In genomic region chr14:104216457-104216856, GRCh38 we compare ENCODE assay signal across 18 cellular contexts.
DNase-seq lines count a peak whose midpoint lies in the region; ATAC-seq, FAIRE-seq and TF ChIP-seq lines count a peak whose summit lies in the region.
"Had no signal": no experiment of that assay in that cellular context is flagged by ENCODE, and none has a peak within 500 bp of the region (broad histone marks: within the 10 kb centered on the region; RNA-seq: fewer than 3 reads in every experiment).

No MANE protein-coding gene starts in this region.

- 45% methylated on average over 11 of the region's 14 CpGs for WGBS in HepG2 (ENCODE audit: low lambda C conversion rate)
- WGBS in GM23248 (ENCODE audit: low coverage in 1 of 2, low lambda C conversion rate in 2 of 2, missing lambda C conversion rate in 2 of 2), 2 experiments: 43 to 53% methylated on average over 14 of the region's 14 CpGs

- no peak for TF ChIP-seq POLR2A in HepG2 (IDR thresholded peaks at IDR 0.05; ENCODE audit: insufficient read depth in 1 of 2, low read depth in 2 of 2, low read length in 2 of 2)

- H3K27ac Mint-ChIP-seq in nephron: peak overlapping the region in 2 of 3 experiments; percentile 53 to 59
- H3K27ac Mint-ChIP-seq: B cell; CD4-positive, alpha-beta T cell had no signal

- H3K79me2 ChIP-seq in HepG2 (ENCODE audit: insufficient read depth, low read length) (no peaks in the 10 kb centered on the region), GM23248 (ENCODE audit: insufficient read depth) (no peaks in the 10 kb centered on the region)

- FAIRE-seq in HepG2 (lab: Jason Lieb, UNC): no peak
- FAIRE-seq: A204.1, GM12878, GM18507, H54 had no signal

- ATAC-seq in left cardiac atrium (no peak), HepG2 (peak; percentile 49; the same call in 2 of the 3 replicates)
- ATAC-seq: GM12878, HCT116 had no signal

- TF ChIP-seq CTCF in left ventricle myocardium inferior (IDR thresholded peaks at IDR 0.05; ENCODE audit: borderline replicate concordance) (no peak), HepG2 (CRISPR knock-in tag; IDR thresholded peaks at IDR 0.05) (no peak), nephron (IDR thresholded peaks at IDR 0.05; ENCODE audit: unreplicated experiment in 3 of 3) (no peak)

- H3K4me3 Mint-ChIP-seq in nephron: no peak overlapping the region
- H3K4me3 Mint-ChIP-seq: B cell; CD4-positive, alpha-beta T cell had no signal

- H3K36me3 Mint-ChIP-seq in nephron (ENCODE audit: low read depth): no peaks in the 10 kb centered on the region

- H3K4me1 Mint-ChIP-seq in nephron: peaks cover 14% of the 10 kb centered on the region
- H3K4me1 Mint-ChIP-seq: B cell had no signal

- H3K36me3 ChIP-seq in left ventricle myocardium inferior (no peaks in the 10 kb centered on the region), HepG2 (replicated peaks in 1 of 2; ENCODE audit: control insufficient read depth in 1 of 2, insufficient read depth in 2 of 2, low read length in 2 of 2) (no peaks in the 10 kb centered on the region), GM23248 (ENCODE audit: low read depth) (no peaks in the 10 kb centered on the region)

- no peak for TF ChIP-seq EP300 in HepG2 (IDR thresholded peaks at IDR 0.05; ENCODE audit: low read depth in 2 of 2, low read length in 2 of 2)
- TF ChIP-seq EP300 in HepG2 (CRISPR knock-in tag; IDR thresholded peaks at IDR 0.05; ENCODE audit: borderline replicate concordance): no peak

- intact Hi-C loops in left ventricle myocardium inferior (cut with micrococcal nuclease) (no loop called here), left cardiac atrium (cut with DNase I) (no loop called here), HepG2 (cut with micrococcal nuclease; ENCODE audit: unreplicated experiment) (no loop called here)

- no peak overlapping the region for H2AFZ ChIP-seq in HepG2 (ENCODE audit: low read length)
- no peak overlapping the region for H2AFZ ChIP-seq in GM23248

- no peak overlapping the region for H3K27ac ChIP-seq in left ventricle myocardium inferior (replicated peaks)
- H3K27ac ChIP-seq in HepG2 (ENCODE audit: extremely low read length, insufficient read depth, low read length): no peak overlapping the region
- H3K27ac ChIP-seq in GM23248: no peak overlapping the region

- H3K27me3 ChIP-seq in left ventricle myocardium inferior (ENCODE audit: low read depth) (peaks cover 38% of the 10 kb centered on the region), HepG2 (ENCODE audit: control insufficient read depth in 1 of 2, insufficient read depth in 2 of 2, low read length in 2 of 2) (peaks cover 5 to 46% of the 10 kb centered on the region in 2 experiments; a peak in 4 of 5 replicates), GM23248 (replicated peaks; ENCODE audit: insufficient read depth) (no peaks in the 10 kb centered on the region)

- CTCF ChIA-PET in HepG2 (lab: Yijun Ruan, JAX; ENCODE audit: low intra/inter-chr PET ratio, low total read pairs): no interaction called here

- no peaks in the 10 kb centered on the region for H3F3A ChIP-seq in GM23248 (ENCODE audit: insufficient read depth)

- POLR2A ChIA-PET in HepG2 (lab: Yijun Ruan, JAX): no interaction called here

- in situ Hi-C loops in HepG2 (cut with HindIII; ENCODE audit: extremely low pct_ligation_motif_present, low pct_unique_long_range_greater_than_20kb): no loop called here
- in situ Hi-C loops in GM23248 (cut with MboI): no loop called here

- peak; percentile 9 for DNase-seq in left ventricle myocardium inferior
- DNase-seq in left cardiac atrium: no peak
- DNase-seq in HepG2 (ENCODE audit: low spot score): no peak
- DNase-seq in cortex of kidney (lab: John Stamatoyannopoulos, UW): no peak
- no peak for DNase-seq in GM23248
- no peak for DNase-seq in stimulated activated CD4-positive, alpha-beta T cell treated with anti-CD3 and anti-CD28 coated beads, Interleukin-15, amount 100 ng/mL, for 24 hours
- DNase-seq: C1 segment of cervical spinal cord; Calu3; CD4-positive, alpha-beta T cell; DMS 273 treated with DMSO at 0.1 percent for 48 hours; DMS79 had no signal

- H4K20me1 ChIP-seq in HepG2 (ENCODE audit: insufficient read depth, low read length): no peaks in the 10 kb centered on the region
- H4K20me1 ChIP-seq in GM23248 (ENCODE audit: insufficient read depth): no peaks in the 10 kb centered on the region

- H3K9me2 ChIP-seq in GM23248 (ENCODE audit: insufficient read depth): no peaks in the 10 kb centered on the region

- H3K4me3 ChIP-seq in left ventricle myocardium inferior (no peak overlapping the region), HepG2 (replicated peaks in 1 of 3; ENCODE audit: insufficient read depth in 1 of 3, low read depth in 2 of 3, low read length in 3 of 3) (no peak overlapping the region), GM23248 (no peak overlapping the region)
- H3K4me3 ChIP-seq: GM12878 had no signal

- H3K27me3 Mint-ChIP-seq in nephron (ENCODE audit: low read depth): peaks cover 42% of the 10 kb centered on the region

- no peaks in the 10 kb centered on the region for H3K9me3 ChIP-seq in left ventricle myocardium inferior (replicated peaks)
- H3K9me3 ChIP-seq in HepG2 (ENCODE audit: low read length): no peaks in the 10 kb centered on the region
- H3K9me3 ChIP-seq in GM23248 (ENCODE audit: low read depth): no peaks in the 10 kb centered on the region

- TF ChIP-seq RAD21 in HepG2 (CRISPR knock-in tag; IDR thresholded peaks at IDR 0.05): no peak

- no TSS peak for BruUV-seq in HepG2 (replicated peaks; lab: Mats Ljungman, UMichigan)

- no peaks in the 10 kb centered on the region for H3K9me3 Mint-ChIP-seq in nephron
- H3K9me3 Mint-ChIP-seq: CD4-positive, alpha-beta T cell had no signal

- H3K4me2 ChIP-seq in HepG2 (ENCODE audit: low read depth, low read length) (no peak overlapping the region), GM23248 (ENCODE audit: unreplicated experiment) (no peak overlapping the region)

- H3K4me1 ChIP-seq in left ventricle myocardium inferior (no peaks in the 10 kb centered on the region), HepG2 (ENCODE audit: insufficient read depth, low read length) (peaks cover 10% of the 10 kb centered on the region), GM23248 (ENCODE audit: insufficient read depth) (no peaks in the 10 kb centered on the region)

- H3K9ac ChIP-seq in HepG2 (ENCODE audit: insufficient read depth, low read depth, low read length): no peak overlapping the region
- no peak overlapping the region for H3K9ac ChIP-seq in GM23248

TF ChIP-seq in HepG2, 621 proteins besides CTCF, POLR2A, EP300 and RAD21 (continues in another document):
- TF ChIP-seq ZNF329 (CRISPR knock-in tag; IDR thresholded peaks at IDR 0.05; ENCODE audit: low read depth) (no peak), PRDM4 (CRISPR knock-in tag; IDR thresholded peaks at IDR 0.05; ENCODE audit: borderline replicate concordance) (no peak), ATF3 (CRISPR knock-in tag; IDR thresholded peaks at IDR 0.05) (no peak), ZBTB42 (CRISPR knock-in tag; IDR thresholded peaks at IDR 0.05) (no peak), GPBP1L1 (CRISPR knock-in tag; IDR thresholded peaks at IDR 0.05) (no peak)
